ENCODE assay signal across 11 cellular contexts in the genomic region with DNA sequence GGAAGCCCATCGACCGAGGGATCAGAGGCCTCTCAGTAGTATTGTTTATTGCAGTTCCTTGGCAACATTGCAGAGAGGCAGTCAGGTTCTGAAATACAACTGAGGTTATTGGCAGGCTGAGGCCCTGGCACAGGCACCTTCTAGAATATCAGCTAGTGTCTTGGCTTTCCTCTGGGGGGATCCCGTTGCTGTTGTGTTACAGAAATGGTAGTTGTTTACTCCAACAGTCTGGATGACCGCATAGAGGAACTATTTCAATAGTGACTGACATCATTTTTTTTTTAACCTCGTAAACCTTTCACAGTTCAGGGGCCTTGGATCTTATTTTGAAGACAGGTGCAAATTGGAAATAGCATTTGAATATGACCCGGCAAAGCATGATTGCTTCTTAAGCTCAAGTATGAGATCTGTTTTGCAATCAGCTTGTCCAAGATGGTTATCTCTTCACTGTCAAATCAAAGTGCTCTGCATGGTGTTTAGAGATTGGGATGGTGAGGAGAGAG.
DNase-seq lines count a peak whose midpoint lies in the region; ATAC-seq, FAIRE-seq and TF ChIP-seq lines count a peak whose summit lies in the region.
"Had no signal": no experiment of that assay in that cellular context is flagged by ENCODE, and none has a peak within 500 bp of the region (broad histone marks: within the 10 kb centered on the region; RNA-seq: fewer than 3 reads in every experiment).

No MANE protein-coding gene starts in this region.

- H3K9me3 Mint-ChIP-seq in astrocyte (ENCODE audit: unreplicated experiment) (no peaks in the 10 kb centered on the region), endodermal cell (no peaks in the 10 kb centered on the region)
- H3K9me3 Mint-ChIP-seq: naive thymus-derived CD8-positive, alpha-beta T cell had no signal

- 49% methylated on average over 6 of the region's 6 CpGs for WGBS in hepatocyte (ENCODE audit: low lambda C conversion rate, missing lambda C conversion rate)
- 17 to 27% (median 21%) methylated on average over 6 of the region's 6 CpGs for WGBS in psoas muscle, 3 donors
- WGBS in endodermal cell (ENCODE audit: insufficient coverage in 1 of 2, insufficient read length in 1 of 2), 2 experiments = 97 to 98% methylated on average over 5 to 6 of the region's 6 CpGs

- H4K20me1 ChIP-seq in DND-41 (ENCODE audit: insufficient read depth, low read length) (no peaks in the 10 kb centered on the region), astrocyte (ENCODE audit: insufficient read depth, low read length) (peaks cover 50% of the 10 kb centered on the region), hepatocyte (ENCODE audit: insufficient read depth, poor library complexity, severe bottlenecking) (peaks cover 6% of the 10 kb centered on the region), Karpas-422 (ENCODE audit: insufficient read depth, low read depth, low read length) (no peaks in the 10 kb centered on the region)

- intact Hi-C loops in psoas muscle (cut with DNase I) = loop anchor here (1.0 to 5.0 kb wide), 2 partner anchors 114 to 115 kb away; no protein-coding TSS in a partner anchor

- H3K9me2 ChIP-seq in hepatocyte (replicated peaks; ENCODE audit: insufficient read depth) (no peaks in the 10 kb centered on the region), Karpas-422 (replicated peaks; ENCODE audit: insufficient read depth, low read length) (no peaks in the 10 kb centered on the region)

- ATAC-seq in DND-41 (ENCODE audit: insufficient read depth, low read depth) (no peak), psoas muscle (peak; percentile 84 to 92 (median 88)), HG03159 (IDR thresholded peaks at IDR 0.05; ENCODE audit: unreplicated experiment) (no peak)
- ATAC-seq: activated CD8-positive, alpha-beta T cell treated with anti-CD3 and anti-CD28 coated beads, Interleukin-2, amount 10 ng/mL, durations not matched to agents 7 days and 5 days; naive thymus-derived CD8-positive, alpha-beta T cell had no signal

- H3K4me3 ChIP-seq in DND-41 (ENCODE audit: low read depth in 1 of 2, low read length in 2 of 2) (no peak overlapping the region), astrocyte (ENCODE audit: insufficient read depth, low read depth, low read length) (no peak overlapping the region), hepatocyte (no peak overlapping the region), psoas muscle (peak overlapping the region; percentile 8), endodermal cell (ENCODE audit: low read length) (no peak overlapping the region), Karpas-422 (ENCODE audit: low read length) (no peak overlapping the region)

- no peak overlapping the region for H2AFZ ChIP-seq in DND-41 (ENCODE audit: low read depth, low read length)
- no peak overlapping the region for H2AFZ ChIP-seq in astrocyte (ENCODE audit: low read depth, low read length)
- no peak overlapping the region for H2AFZ ChIP-seq in hepatocyte
- no peak overlapping the region for H2AFZ ChIP-seq in Karpas-422 (ENCODE audit: low read length)

- H3K79me2 ChIP-seq in DND-41 (ENCODE audit: insufficient read depth, low read length) (no peaks in the 10 kb centered on the region; the same call in 1 of the 2 replicates), astrocyte (ENCODE audit: insufficient read depth, low read length) (peaks cover 16% of the 10 kb centered on the region), hepatocyte (no peaks in the 10 kb centered on the region), Karpas-422 (ENCODE audit: low read length) (no peaks in the 10 kb centered on the region)

- no peak for FAIRE-seq in astrocyte (lab: Jason Lieb, UNC)

- H3K4me1 ChIP-seq in DND-41 (ENCODE audit: insufficient read depth, low read length) (peaks cover 1% of the 10 kb centered on the region; the same call in 1 of the 2 replicates), astrocyte (ENCODE audit: insufficient read depth, low read length) (peaks cover 8% of the 10 kb centered on the region), hepatocyte (ENCODE audit: insufficient read depth) (peaks cover 33% of the 10 kb centered on the region), psoas muscle (peaks cover 62% of the 10 kb centered on the region), endodermal cell (ENCODE audit: control insufficient read depth, insufficient read depth, low read length) (no peaks in the 10 kb centered on the region), Karpas-422 (ENCODE audit: low read length) (no peaks in the 10 kb centered on the region)

- H3K27ac Mint-ChIP-seq in astrocyte (ENCODE audit: unreplicated experiment) (peak overlapping the region; percentile 82), endodermal cell (no peak overlapping the region)
- H3K27ac Mint-ChIP-seq: activated CD8-positive, alpha-beta T cell treated with anti-CD3 and anti-CD28 coated beads, Interleukin-2, amount 10 ng/mL, durations not matched to agents 7 days and 5 days had no signal

- no peaks in the 10 kb centered on the region for H3K27me3 ChIP-seq in DND-41 (ENCODE audit: insufficient read depth, low read length, poor library complexity)
- no peaks in the 10 kb centered on the region for H3K27me3 ChIP-seq in astrocyte (ENCODE audit: insufficient read depth, low read length)
- H3K27me3 ChIP-seq in hepatocyte = no peaks in the 10 kb centered on the region
- H3K27me3 ChIP-seq in psoas muscle (ENCODE audit: insufficient read depth in 3 of 3, low read length in 2 of 3) = no peaks in the 10 kb centered on the region
- no peaks in the 10 kb centered on the region for H3K27me3 ChIP-seq in endodermal cell (ENCODE audit: control insufficient read depth, insufficient read depth, low read length, poor library complexity, severe bottlenecking)
- H3K27me3 ChIP-seq in Karpas-422 (ENCODE audit: low read length) = no peaks in the 10 kb centered on the region

- H3K27me3 Mint-ChIP-seq in astrocyte (ENCODE audit: low read depth, unreplicated experiment) = no peaks in the 10 kb centered on the region
- H3K27me3 Mint-ChIP-seq in endodermal cell (ENCODE audit: insufficient read depth) = no peaks in the 10 kb centered on the region
- H3K27me3 Mint-ChIP-seq: naive thymus-derived CD8-positive, alpha-beta T cell had no signal

- H3K4me3 Mint-ChIP-seq in astrocyte (ENCODE audit: unreplicated experiment) (no peak overlapping the region), endodermal cell (no peak overlapping the region)
- H3K4me3 Mint-ChIP-seq: activated CD8-positive, alpha-beta T cell treated with anti-CD3 and anti-CD28 coated beads, Interleukin-2, amount 10 ng/mL, durations not matched to agents 7 days and 5 days; naive thymus-derived CD8-positive, alpha-beta T cell had no signal

- H3K4me1 Mint-ChIP-seq in astrocyte (ENCODE audit: low read depth, unreplicated experiment) (peaks cover 18% of the 10 kb centered on the region), endodermal cell (no peaks in the 10 kb centered on the region)

- DNase-seq in DND-41 = no peak
- DNase-seq in astrocyte (ENCODE audit: low read depth) = peak; percentile 23
- DNase-seq in hepatocyte (ENCODE audit: low spot score) = peak; percentile 29
- DNase-seq in psoas muscle = peak; percentile 61 to 92
- DNase-seq in endodermal cell = no peak
- DNase-seq in Karpas-422 = no peak
- no peak for DNase-seq in epidermal melanocyte (ENCODE audit: insufficient read length, low spot score)
- DNase-seq: activated CD8-positive, alpha-beta T cell treated with anti-CD3 and anti-CD28 coated beads, Interleukin-2, amount 10 ng/mL, durations not matched to agents 7 days and 5 days; naive thymus-derived CD8-positive, alpha-beta T cell; NCI-H345 had no signal

- H3K4me2 ChIP-seq in DND-41 (ENCODE audit: insufficient read depth, low read length) (no peak overlapping the region), astrocyte (ENCODE audit: low read length) (no peak overlapping the region), hepatocyte (no peak overlapping the region), Karpas-422 (ENCODE audit: low read depth, low read length, poor library complexity, severe bottlenecking) (no peak overlapping the region)

- H3K9ac ChIP-seq in DND-41 (ENCODE audit: low read depth, low read length) (no peak overlapping the region), astrocyte (ENCODE audit: low read length) (peak overlapping the region; percentile 39), endodermal cell (ENCODE audit: extremely low read depth, low read length, poor library complexity, severe bottlenecking) (no peak overlapping the region), Karpas-422 (ENCODE audit: low read length) (no peak overlapping the region)

- H3K36me3 ChIP-seq in DND-41 (ENCODE audit: insufficient read depth, low read length) = peaks cover 76% of the 10 kb centered on the region
- H3K36me3 ChIP-seq in astrocyte (ENCODE audit: insufficient read depth, low read length) = peaks cover 59% of the 10 kb centered on the region
- H3K36me3 ChIP-seq in hepatocyte (replicated peaks; ENCODE audit: insufficient read depth, low read depth) = no peaks in the 10 kb centered on the region
- H3K36me3 ChIP-seq in psoas muscle (ENCODE audit: insufficient read depth in 1 of 2, low read depth in 1 of 2) = peaks cover 0 to 38% of the 10 kb centered on the region in 2 donors
- H3K36me3 ChIP-seq in endodermal cell (ENCODE audit: control insufficient read depth, insufficient read depth, low read length) = peaks cover 91% of the 10 kb centered on the region
- H3K36me3 ChIP-seq in Karpas-422 (ENCODE audit: insufficient read depth, low read length) = no peaks in the 10 kb centered on the region

- H3K27ac ChIP-seq in DND-41 (ENCODE audit: low read length) = peak overlapping the region; percentile 35; the same call in 1 of the 2 replicates
- H3K27ac ChIP-seq in astrocyte (ENCODE audit: low read depth, low read length) = peak overlapping the region; percentile 36
- peak overlapping the region; percentile 35 for H3K27ac ChIP-seq in hepatocyte
- peak overlapping the region; percentile 91 for H3K27ac ChIP-seq in psoas muscle
- no peak overlapping the region for H3K27ac ChIP-seq in endodermal cell (ENCODE audit: low read depth, low read length)
- H3K27ac ChIP-seq in Karpas-422 (ENCODE audit: low read length) = no peak overlapping the region

- peaks cover 46% of the 10 kb centered on the region for H3K36me3 Mint-ChIP-seq in astrocyte (ENCODE audit: low read depth, unreplicated experiment)
- H3K36me3 Mint-ChIP-seq in endodermal cell (ENCODE audit: low read depth) = peaks cover 81% of the 10 kb centered on the region

- no peaks in the 10 kb centered on the region for H3K9me3 ChIP-seq in DND-41 (ENCODE audit: insufficient read depth, low read length, severe bottlenecking)
- H3K9me3 ChIP-seq in astrocyte (ENCODE audit: insufficient read depth, low read depth, low read length) = no peaks in the 10 kb centered on the region
- no peaks in the 10 kb centered on the region for H3K9me3 ChIP-seq in hepatocyte (ENCODE audit: low read depth)
- no peaks in the 10 kb centered on the region for H3K9me3 ChIP-seq in psoas muscle
- no peaks in the 10 kb centered on the region for H3K9me3 ChIP-seq in endodermal cell (ENCODE audit: control insufficient read depth, low read length)
- H3K9me3 ChIP-seq in Karpas-422 (ENCODE audit: low read length) = no peaks in the 10 kb centered on the region

- no peak for TF ChIP-seq CTCF in DND-41 (IDR thresholded peaks at IDR 0.05; ENCODE audit: borderline replicate concordance, extremely low read depth, low read length, poor library complexity, severe bottlenecking)
- TF ChIP-seq CTCF in astrocyte (IDR thresholded peaks at IDR 0.05; ENCODE audit: insufficient read depth, low read depth, low read length) = no peak
- no peak for TF ChIP-seq CTCF in hepatocyte (IDR thresholded peaks at IDR 0.05; ENCODE audit: poor library complexity)
- no peak for TF ChIP-seq CTCF in psoas muscle (IDR thresholded peaks at IDR 0.05)
- no peak for TF ChIP-seq CTCF in endodermal cell (conservative IDR thresholded peaks at IDR 0.05)

Comparison
In these comparisons a context has a peak if more than half of its experiments do, and no peak if none do; other contexts are left out.
1. ATAC-seq: peak in psoas muscle (4 of 4); none in DND-41 (single experiment) and HG03159 (single experiment).
2. DNase-seq: peak in astrocyte (single experiment), hepatocyte (single experiment) and psoas muscle (2 of 2); none in DND-41 (single experiment), endodermal cell (single experiment), Karpas-422 (single experiment) and epidermal melanocyte (single experiment).
3. H3K27ac ChIP-seq: peak in DND-41 (single experiment), astrocyte (single experiment), hepatocyte (single experiment) and psoas muscle (single experiment); none in endodermal cell (single experiment) and Karpas-422 (single experiment).